15 cellular contexts compared by ENCODE assay signal in the genomic region with DNA sequence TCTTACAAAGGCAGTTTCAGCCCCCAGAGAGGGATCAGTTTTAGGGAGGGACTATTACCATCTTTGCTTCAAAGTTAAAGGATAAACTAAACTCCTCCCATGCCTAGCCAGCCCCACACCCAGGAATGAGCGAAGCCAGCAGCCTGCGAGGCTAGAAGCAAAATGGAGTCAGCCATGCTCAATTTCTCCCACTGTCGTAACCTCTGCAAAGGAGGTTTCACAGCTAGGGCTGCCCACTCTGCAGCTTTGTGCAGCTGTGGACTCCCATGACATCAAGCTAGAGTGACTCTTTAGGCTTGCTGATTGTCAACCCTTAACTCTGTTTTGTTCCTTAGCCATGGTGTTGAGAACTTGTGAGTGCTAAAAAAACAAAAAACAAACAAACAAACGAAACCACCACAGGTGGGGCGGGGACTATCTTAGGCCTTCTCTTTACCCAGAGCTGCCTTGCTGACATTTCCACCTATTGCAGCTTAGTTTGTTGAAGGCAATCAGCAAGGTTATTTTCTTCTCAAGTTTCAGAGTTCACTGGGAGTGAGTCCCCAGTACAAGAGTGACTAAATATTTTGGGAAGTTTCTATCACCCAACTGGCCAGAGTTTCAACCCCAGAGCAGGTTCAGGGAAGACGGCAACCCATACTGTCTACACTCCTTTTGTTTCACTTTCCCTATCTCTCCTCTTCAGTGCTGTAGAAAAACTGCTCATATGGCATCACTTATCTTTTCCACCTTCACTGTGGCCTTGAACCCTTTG.
DNase-seq lines count a peak whose midpoint lies in the region; ATAC-seq and TF ChIP-seq lines count a peak whose summit lies in the region.
"Had no signal": no experiment of that assay in that cellular context is flagged by ENCODE, and none has a peak within 500 bp of the region (broad histone marks: within the 10 kb centered on the region; RNA-seq: fewer than 3 reads in every experiment).

No MANE protein-coding gene starts in this region.

- DNase-seq in A172 (ENCODE audit: low spot score): peak; percentile 19
- peak; percentile 50 for DNase-seq in GM23338 (ENCODE audit: low spot score)
- DNase-seq in M059J (ENCODE audit: low read depth): peak; percentile 3
- DNase-seq in left kidney (ENCODE audit: low read depth, low spot score): peak; percentile 4
- DNase-seq in activated CD4-positive, alpha-beta T cell treated with anti-CD3 and anti-CD28 coated beads, Interleukin-2, amount 50 U/mL, for 4 hours: no peak
- DNase-seq in tibial nerve (ENCODE audit: low spot score in 2 of 2): no peak
- DNase-seq: foreskin keratinocyte, NCI-H1105 treated with DMSO at 0.1 percent for 48 hours, stomach, SW 1271 had no signal

- TF ChIP-seq POLR2A in tibial nerve (IDR thresholded peaks at IDR 0.05): no peak

- H3K27me3 ChIP-seq in GM23338 (ENCODE audit: insufficient read depth) (no peaks in the 10 kb centered on the region), tibial nerve (no peaks in the 10 kb centered on the region)
- H3K27me3 ChIP-seq: foreskin keratinocyte, stomach had no signal

- no peak for TF ChIP-seq EP300 in tibial nerve (IDR thresholded peaks at IDR 0.05)

- peaks cover 42% of the 10 kb centered on the region for H3K4me1 Mint-ChIP-seq in GM23338
- no peaks in the 10 kb centered on the region for H3K4me1 Mint-ChIP-seq in stimulated activated memory B cell treated with anti-CD40 and anti-IgM and Interleukin-4, amounts not matched to agents 10 μg/mL and 1 μg/mL and 100 μg/mL, for 72 hours

- ATAC-seq in GM23338 (peak; percentile 63), HG03025 (IDR thresholded peaks at IDR 0.05; ENCODE audit: low FRiP score, unreplicated experiment) (no peak)
- ATAC-seq in stimulated activated memory B cell treated with anti-CD40 and anti-IgM and Interleukin-4, amounts not matched to agents 10 μg/mL and 1 μg/mL and 100 μg/mL, for 72 hours: no peak
- ATAC-seq: activated naive CD4-positive, alpha-beta T cell treated with anti-CD3 and anti-CD28 coated beads, Interleukin-2, amount 50 U/mL, for 72 hours; foreskin keratinocyte; PC-3 had no signal

- H3K27ac ChIP-seq in GM23338 (ENCODE audit: low read depth) (peak overlapping the region; percentile 86), tibial nerve (no peak overlapping the region)
- H3K27ac ChIP-seq: foreskin keratinocyte, stomach had no signal

- no peak overlapping the region for H3K4me3 Mint-ChIP-seq in GM23338
- H3K4me3 Mint-ChIP-seq in stimulated activated memory B cell treated with anti-CD40 and anti-IgM and Interleukin-4, amounts not matched to agents 10 μg/mL and 1 μg/mL and 100 μg/mL, for 72 hours: no peak overlapping the region

- H3K27me3 Mint-ChIP-seq in GM23338 (ENCODE audit: insufficient read depth, low read depth, poor library complexity): no peaks in the 10 kb centered on the region
- no peaks in the 10 kb centered on the region for H3K27me3 Mint-ChIP-seq in stimulated activated memory B cell treated with anti-CD40 and anti-IgM and Interleukin-4, amounts not matched to agents 10 μg/mL and 1 μg/mL and 100 μg/mL, for 72 hours

- no peaks in the 10 kb centered on the region for H4K20me1 ChIP-seq in GM23338 (replicated peaks; ENCODE audit: insufficient read depth)

- no peaks in the 10 kb centered on the region for H3K9me3 ChIP-seq in tibial nerve
- H3K9me3 ChIP-seq: stomach had no signal

- H3K36me3 Mint-ChIP-seq in GM23338 (ENCODE audit: low read depth): no peaks in the 10 kb centered on the region; the same call in 2 of the 3 replicates
- H3K36me3 Mint-ChIP-seq in stimulated activated memory B cell treated with anti-CD40 and anti-IgM and Interleukin-4, amounts not matched to agents 10 μg/mL and 1 μg/mL and 100 μg/mL, for 72 hours: no peaks in the 10 kb centered on the region
- H3K36me3 Mint-ChIP-seq: activated naive CD4-positive, alpha-beta T cell treated with anti-CD3 and anti-CD28 coated beads, Interleukin-2, amount 50 U/mL, for 72 hours had no signal

- H3K27ac Mint-ChIP-seq in GM23338: peak overlapping the region; percentile 58
- H3K27ac Mint-ChIP-seq in stimulated activated memory B cell treated with anti-CD40 and anti-IgM and Interleukin-4, amounts not matched to agents 10 μg/mL and 1 μg/mL and 100 μg/mL, for 72 hours: no peak overlapping the region
- H3K27ac Mint-ChIP-seq: activated naive CD4-positive, alpha-beta T cell treated with anti-CD3 and anti-CD28 coated beads, Interleukin-2, amount 50 U/mL, for 72 hours had no signal

- WGBS in tibial nerve, 2 donors: 77 to 84% methylated on average over 6 of the region's 6 CpGs

- H3K36me3 ChIP-seq in GM23338 (ENCODE audit: insufficient read depth): no peaks in the 10 kb centered on the region
- no peaks in the 10 kb centered on the region for H3K36me3 ChIP-seq in tibial nerve
- H3K36me3 ChIP-seq: stomach had no signal

- H3K4me2 ChIP-seq in GM23338: peak overlapping the region; percentile 60

- H3K9me2 ChIP-seq in GM23338 (ENCODE audit: insufficient read depth): no peaks in the 10 kb centered on the region; the same call in 1 of the 2 replicates

- H3K4me1 ChIP-seq in GM23338 (ENCODE audit: insufficient read depth) (peaks cover 52% of the 10 kb centered on the region), tibial nerve (no peaks in the 10 kb centered on the region)
- H3K4me1 ChIP-seq: foreskin keratinocyte, stomach had no signal

- H3F3A ChIP-seq in GM23338 (replicated peaks; ENCODE audit: low read depth): no peaks in the 10 kb centered on the region

- 0 out of 2 replicates have a peak overlapping the region, but pooled peaks have one; percentile 11 for H3K4me3 ChIP-seq in GM23338
- no peak overlapping the region for H3K4me3 ChIP-seq in tibial nerve
- H3K4me3 ChIP-seq: lung, stomach had no signal

- no peak overlapping the region for H2AFZ ChIP-seq in GM23338

- H3K79me2 ChIP-seq in GM23338 (replicated peaks; ENCODE audit: insufficient read depth): peaks cover 72% of the 10 kb centered on the region

- TF ChIP-seq CTCF in GM23338 (conservative IDR thresholded peaks at IDR 0.05; ENCODE audit: low read depth in 2 of 2) (no peak), tibial nerve (IDR thresholded peaks at IDR 0.05) (no peak)

- H3K9me3 Mint-ChIP-seq in GM23338: no peaks in the 10 kb centered on the region
- H3K9me3 Mint-ChIP-seq in stimulated activated memory B cell treated with anti-CD40 and anti-IgM and Interleukin-4, amounts not matched to agents 10 μg/mL and 1 μg/mL and 100 μg/mL, for 72 hours: no peaks in the 10 kb centered on the region
- H3K9me3 Mint-ChIP-seq: activated naive CD4-positive, alpha-beta T cell treated with anti-CD3 and anti-CD28 coated beads, Interleukin-2, amount 50 U/mL, for 72 hours had no signal

TF ChIP-seq in GM23338, 12 proteins besides CTCF, POLR2A, EP300 and RAD21 (continues in another document):
- TF ChIP-seq NANOG (IDR thresholded peaks at IDR 0.05; ENCODE audit: borderline replicate concordance) (no peak), EZH2phosphoT487 (IDR thresholded peaks at IDR 0.05; ENCODE audit: unreplicated experiment) (no peak), CREB1 (CRISPR knock-in tag; IDR thresholded peaks at IDR 0.05; ENCODE audit: low read depth) (no peak)

Comparison
In these comparisons a context has a peak if more than half of its experiments do, and no peak if none do; other contexts are left out.
1. DNase-seq: peak in A172 (single experiment), GM23338 (single experiment), M059J (single experiment) and left kidney (single experiment); none in activated CD4-positive, alpha-beta T cell treated with anti-CD3 and anti-CD28 coated beads, Interleukin-2, amount 50 U/mL, for 4 hours (0 of 2) and tibial nerve (0 of 2).